ENCODE assay signal across 29 cellular contexts in the genomic region with DNA sequence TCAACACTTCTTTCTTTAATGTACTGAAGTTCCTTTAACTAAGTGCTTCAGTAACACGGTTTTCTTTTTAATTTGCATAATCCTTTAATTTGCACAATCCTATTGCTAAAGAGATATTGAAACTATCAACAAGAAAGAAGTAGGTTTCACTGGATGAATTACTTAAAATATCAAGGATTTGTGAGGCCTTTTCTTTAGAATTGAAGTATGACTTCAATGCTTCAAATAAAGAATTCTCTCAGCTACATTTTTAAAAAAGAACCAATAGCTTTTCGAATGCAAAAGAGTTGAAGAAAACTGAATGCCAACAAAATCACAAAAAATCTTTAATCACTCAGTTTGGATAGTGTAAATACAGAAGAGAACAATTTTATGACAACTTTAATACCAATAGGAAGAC. TPM values are rescaled to one million over a fixed set of nuclear protein-coding genes. Genes with fewer than 3 reads are reported as not detected.
"Had no signal": no experiment of that assay in that cellular context is flagged by ENCODE, and none has a peak within 500 bp of the region (broad histone marks: within the 10 kb centered on the region; RNA-seq: fewer than 3 reads in every experiment).

No MANE protein-coding gene starts in this region.

- H3K36me3 Mint-ChIP-seq: activated naive CD4-positive, alpha-beta T cell treated with anti-CD3 and anti-CD28 coated beads, Interleukin-2, amount 50 U/mL, for 24 hours; brain; T-cell had no signal

- DNase-seq: activated CD4-positive, alpha-beta T cell treated with anti-CD3 and anti-CD28 coated beads for 4 hours; activated CD4-positive, alpha-beta T cell treated with anti-CD3 and anti-CD28 coated beads, Interleukin-2, amount 50 U/mL, for 4 hours; activated CD8-positive, alpha-beta memory T cell treated with anti-CD3 and anti-CD28 coated beads, Interleukin-2, amount 50 U/mL, for 48 hours; activated CD8-positive, alpha-beta T cell treated with anti-CD3 and anti-CD28 coated beads, Interleukin-2, amount 10 ng/mL, durations not matched to agents 7 days and 5 days; activated effector memory CD4-positive, alpha-beta T cell treated with Interleukin-2 at 50 U/mL for 16 hours; activated naive CD4-positive, alpha-beta T cell; activated naive CD8-positive, alpha-beta T cell treated with anti-CD3 and anti-CD28 coated beads, Interleukin-2, amount 50 U/mL, for 24 hours; activated T-cell treated with anti-CD3 and anti-CD28 coated beads, Interleukin-2, amount 50 U/mL, for 1 hour; amniotic stem cell; Kasumi-1; NCI-H1092; NCI-H1417; NCI-H2029; NCI-H345; NCI-H510A; NCI-H526 treated with DMSO at 0.1 percent for 48 hours; NCI-H82; RPMI8226; T-cell; T-helper 2 cell had no signal

- H3K4me1 Mint-ChIP-seq: activated naive CD4-positive, alpha-beta T cell treated with anti-CD3 and anti-CD28 coated beads, Interleukin-2, amount 50 U/mL, for 24 hours; activated naive CD8-positive, alpha-beta T cell treated with anti-CD3 and anti-CD28 coated beads, Interleukin-2, amount 50 U/mL, for 24 hours; central memory CD8-positive, alpha-beta T cell; T-cell had no signal

- ATAC-seq: activated CD4-positive, CD25-positive, alpha-beta regulatory T cell treated with anti-CD3 and anti-CD28 coated beads, Interleukin-2, amount 50 U/mL, for 24 hours; activated CD8-positive, alpha-beta T cell treated with anti-CD3 and anti-CD28 coated beads, Interleukin-2, amount 10 ng/mL, durations not matched to agents 7 days and 5 days; activated naive CD8-positive, alpha-beta T cell treated with anti-CD3 and anti-CD28 coated beads, Interleukin-2, amount 50 U/mL, for 24 hours; K562; Panc1; Right ventricle myocardium inferior; T-cell had no signal

- H3K4me3 Mint-ChIP-seq: activated CD8-positive, alpha-beta T cell treated with anti-CD3 and anti-CD28 coated beads, Interleukin-2, amount 10 ng/mL, durations not matched to agents 7 days and 5 days; activated naive CD4-positive, alpha-beta T cell treated with anti-CD3 and anti-CD28 coated beads, Interleukin-2, amount 50 U/mL, for 24 hours; activated naive CD8-positive, alpha-beta T cell treated with anti-CD3 and anti-CD28 coated beads, Interleukin-2, amount 50 U/mL, for 24 hours; activated T-helper 1 cell treated with anti-CD3 and anti-CD28 coated beads, Interleukin-12 subunit alpha, Interleukin-12 subunit beta, Interleukin-2, Interleukin-4 antibody, amounts not matched to agents 30 ng/mL and 10 ng/mL and 1 ng/mL, durations not matched to agents 14 hours and 24 hours and 36 hours; brain; central memory CD8-positive, alpha-beta T cell; T-cell had no signal

- H3K27ac Mint-ChIP-seq: activated CD8-positive, alpha-beta T cell treated with anti-CD3 and anti-CD28 coated beads, Interleukin-2, amount 10 ng/mL, durations not matched to agents 7 days and 5 days; activated naive CD4-positive, alpha-beta T cell treated with anti-CD3 and anti-CD28 coated beads, Interleukin-2, amount 50 U/mL, for 24 hours; activated naive CD8-positive, alpha-beta T cell treated with anti-CD3 and anti-CD28 coated beads, Interleukin-2, amount 50 U/mL, for 24 hours; activated T-helper 1 cell treated with anti-CD3 and anti-CD28 coated beads, Interleukin-12 subunit alpha, Interleukin-12 subunit beta, Interleukin-2, Interleukin-4 antibody, amounts not matched to agents 30 ng/mL and 10 ng/mL and 1 ng/mL, durations not matched to agents 14 hours and 24 hours and 36 hours; brain; T-cell had no signal

- H3K9me3 Mint-ChIP-seq: activated naive CD4-positive, alpha-beta T cell treated with anti-CD3 and anti-CD28 coated beads, Interleukin-2, amount 50 U/mL, for 24 hours; activated naive CD8-positive, alpha-beta T cell treated with anti-CD3 and anti-CD28 coated beads, Interleukin-2, amount 50 U/mL, for 24 hours; activated T-helper 1 cell treated with anti-CD3 and anti-CD28 coated beads, Interleukin-12 subunit alpha, Interleukin-12 subunit beta, Interleukin-2, Interleukin-4 antibody, amounts not matched to agents 30 ng/mL and 10 ng/mL and 1 ng/mL, durations not matched to agents 14 hours and 24 hours and 36 hours; brain; central memory CD8-positive, alpha-beta T cell; T-cell had no signal

- H3K4me3 ChIP-seq: K562, SK-N-MC had no signal

- H3K27ac ChIP-seq: SK-N-MC had no signal

RNA-seq across cellular contexts. Expression of a gene that starts 29.4 kb away (rescaled TPM):
- total RNA-seq: activated CD8-positive, alpha-beta T cell treated with anti-CD3 and anti-CD28 coated beads, Interleukin-2, amount 10 ng/mL, durations not matched to agents 7 days and 5 days; Right ventricle myocardium inferior had no signal
